Comparison of ENCODE assay signal across 1 cellular context in the genomic region with DNA sequence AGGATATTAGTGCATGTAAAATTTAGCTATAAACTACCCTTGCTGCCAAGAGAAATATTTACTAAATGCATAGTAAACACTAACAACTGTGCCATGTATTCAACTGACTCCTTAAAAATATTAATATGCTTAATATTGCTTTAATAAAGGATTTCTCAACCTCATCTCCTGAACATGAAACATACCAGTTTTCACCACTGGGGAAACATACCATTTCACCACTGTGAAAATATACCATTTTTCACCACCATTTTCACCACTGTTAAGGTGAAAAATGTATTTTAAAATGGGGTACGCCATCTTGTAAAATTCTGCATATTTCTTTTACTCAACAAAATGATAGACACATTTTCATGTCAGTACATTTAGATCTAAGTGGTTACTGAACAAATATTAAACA.
A peak's percentile ranks its signal among the peaks of the same experiment; 100 is the strongest.
TF ChIP-seq lines count a peak whose summit lies in the region.

No MANE protein-coding gene starts in this region.

TF ChIP-seq in K562, 482 proteins besides CTCF, POLR2A, EP300 and RAD21:
- TF ChIP-seq KDM1A (IDR thresholded peaks at IDR 0.05) (no peak), CEBPB (tag; IDR thresholded peaks at IDR 0.05) (0 out of 2 replicates have a peak, but pooled peaks have one; percentile 12)
